Comparison of ENCODE assay signal across 8 cellular contexts in genomic region chr1:154445040-154445472, GRCh38. TPM values are rescaled to one million over a fixed set of nuclear protein-coding genes. Genes with fewer than 3 reads are reported as not detected.
DNase-seq lines count a peak whose midpoint lies in the region; ATAC-seq, FAIRE-seq and TF ChIP-seq lines count a peak whose summit lies in the region.

No MANE protein-coding gene starts in this region.

- H3K9me3 ChIP-seq in IMR-90 (ENCODE audit: control insufficient read depth, insufficient read depth, low read length) (no peaks in the 10 kb centered on the region), GM12878 (replicated peaks; ENCODE audit: control insufficient read depth, insufficient read depth, low read length) (no peaks in the 10 kb centered on the region; the same call in 1 of the 3 replicates), stomach (no peaks in the 10 kb centered on the region), hepatocyte (ENCODE audit: low read depth) (no peaks in the 10 kb centered on the region)

- CTCF ChIA-PET in IMR-90 (lab: Yijun Ruan, JAX) (no interaction called here), GM12878 (lab: Yijun Ruan, JAX) (interaction anchor here (0.5 to 3.5 kb wide), 11 partner anchors 10 to 173 kb away, joined by 3 to 19 read pairs (median 5); no protein-coding TSS in a partner anchor)

- H4K91ac ChIP-seq in IMR-90 (ENCODE audit: insufficient read depth, low read depth, low read length) = peak overlapping the region; percentile 32; the same call in 1 of the 2 replicates

- peak in 1 of 2 experiments; percentile 52; a peak in 1 of 4 replicates for TF ChIP-seq EP300 in GM12878 (IDR thresholded peaks at IDR 0.05; ENCODE audit: borderline replicate concordance in 1 of 2, control insufficient read depth in 1 of 2, low read depth in 2 of 2, low read length in 2 of 2)
- no peak for TF ChIP-seq EP300 in stomach (IDR thresholded peaks at IDR 0.05)

- H4K20me1 ChIP-seq in IMR-90 (ENCODE audit: insufficient read depth, low read length) (peaks cover 24% of the 10 kb centered on the region; the same call in 1 of the 2 replicates), GM12878 (ENCODE audit: control insufficient read depth, insufficient read depth) (no peaks in the 10 kb centered on the region; the same call in 1 of the 2 replicates), hepatocyte (ENCODE audit: insufficient read depth, poor library complexity, severe bottlenecking) (no peaks in the 10 kb centered on the region)

- BruUV-seq in IMR-90 (replicated peaks; lab: Mats Ljungman, UMichigan) (no TSS peak), GM12878 (replicated peaks; lab: Mats Ljungman, UMichigan) (no TSS peak)

- peak overlapping the region; percentile 30 for H3K18ac ChIP-seq in IMR-90 (ENCODE audit: low read depth, low read length)

- H2BK120ac ChIP-seq in IMR-90 (ENCODE audit: low read depth, low read length) = 0 out of 2 replicates have a peak overlapping the region, but pooled peaks have one; percentile 0

- RAD21 ChIA-PET in GM12878 (lab: Charles Lee; ENCODE audit: unreplicated experiment) = interaction anchor here (0.9 to 8.6 kb wide), 7 partner anchors 15 to 96 kb away, joined by 3 to 80 read pairs (median 4); no protein-coding TSS in a partner anchor

- TF ChIP-seq CTCF in IMR-90 (conservative IDR thresholded peaks at IDR 0.05; ENCODE audit: low read depth, low read length) = no peak
- no peak for TF ChIP-seq CTCF in GM12878 (IDR thresholded peaks at IDR 0.05 in 2 of 3, conservative IDR thresholded peaks at IDR 0.05 in 1 of 3; ENCODE audit: control insufficient read depth in 2 of 3, extremely low read depth in 1 of 3, insufficient read depth in 1 of 3, low read depth in 3 of 3, low read length in 3 of 3)
- no peak for TF ChIP-seq CTCF in stomach (IDR thresholded peaks at IDR 0.05)
- no peak for TF ChIP-seq CTCF in hepatocyte (IDR thresholded peaks at IDR 0.05; ENCODE audit: poor library complexity)

- ATAC-seq in IMR-90 (ENCODE audit: low read depth) = peak; percentile 64
- peak; percentile 87 for ATAC-seq in GM12878
- ATAC-seq in HG02588 (IDR thresholded peaks at IDR 0.05; ENCODE audit: unreplicated experiment) = no peak

- no peak overlapping the region for H3K23ac ChIP-seq in IMR-90 (ENCODE audit: low read depth, low read length)

- peak; percentile 32 for DNase-seq in activated naive CD4-positive, alpha-beta T cell treated with Interleukin-2 at 50 U/mL for 16 hours
- no peak for DNase-seq in activated naive CD4-positive, alpha-beta T cell (lab: John Stamatoyannopoulos, UW)
- DNase-seq in IMR-90 (peak; percentile 95), GM12878 (ENCODE audit: low read depth, low spot score) (peak; percentile 59), stomach (no peak), hepatocyte (ENCODE audit: low spot score) (no peak), NCI-H187 treated with DMSO at 0.1 percent for 48 hours (lab: John Stamatoyannopoulos, UW) (no peak)

- peak; percentile 32 for TF ChIP-seq RAD21 in IMR-90 (IDR thresholded peaks at IDR 0.05; ENCODE audit: low read length)
- no peak for TF ChIP-seq RAD21 in GM12878 (IDR thresholded peaks at IDR 0.05; ENCODE audit: insufficient read depth, low read depth, low read length)

- peaks cover 13% of the 10 kb centered on the region for H3K9me1 ChIP-seq in IMR-90 (ENCODE audit: insufficient read depth, low read length)

- no peak overlapping the region for H3K56ac ChIP-seq in IMR-90 (ENCODE audit: extremely low read depth, insufficient read depth, low read length)

- peak overlapping the region; percentile 2; the same call in 1 of the 2 replicates for H2BK20ac ChIP-seq in IMR-90 (ENCODE audit: low read depth, low read length)

- TF ChIP-seq POLR2A in IMR-90 (IDR thresholded peaks at IDR 0.05; ENCODE audit: low read depth, low read length) (no peak), GM12878 (IDR thresholded peaks at IDR 0.05; ENCODE audit: low read depth, low read length) (no peak), stomach (IDR thresholded peaks at IDR 0.05) (no peak)

- no peak overlapping the region for H3K4me3 ChIP-seq in IMR-90 (ENCODE audit: insufficient read depth, low read depth, low read length)
- H3K4me3 ChIP-seq in GM12878 = no peak overlapping the region
- H3K4me3 ChIP-seq in stomach = no peak overlapping the region
- H3K4me3 ChIP-seq in hepatocyte = no peak overlapping the region

- no peak overlapping the region for H3K9ac ChIP-seq in IMR-90 (ENCODE audit: low read depth, low read length)
- H3K9ac ChIP-seq in GM12878 (ENCODE audit: control insufficient read depth, insufficient read depth, low read length) = no peak overlapping the region

- H3K27ac ChIP-seq in IMR-90 (ENCODE audit: insufficient read depth, low read length) = peak overlapping the region; percentile 39; the same call in 1 of the 2 replicates
- no peak overlapping the region for H3K27ac ChIP-seq in GM12878 (ENCODE audit: control insufficient read depth, insufficient read depth)
- H3K27ac ChIP-seq in stomach = peak overlapping the region in 3 of 5 donors; percentile 27 to 77 (median 74)
- H3K27ac ChIP-seq in hepatocyte = no peak overlapping the region

- in situ Hi-C loops in IMR-90 (cut with MboI; ENCODE audit: low sequenced_read_pairs) (no loop called here), GM12878 (cut with MboI) (no loop called here)

- no peak overlapping the region for H4K8ac ChIP-seq in IMR-90 (ENCODE audit: low read depth in 2 of 2, low read length in 2 of 2)

- H3K4me2 ChIP-seq in IMR-90 (ENCODE audit: low read depth, low read length) (peak overlapping the region; percentile 4; the same call in 1 of the 2 replicates), GM12878 (ENCODE audit: control insufficient read depth, insufficient read depth) (no peak overlapping the region), hepatocyte (no peak overlapping the region)

- peak overlapping the region; percentile 0; the same call in 1 of the 2 replicates for H3K4ac ChIP-seq in IMR-90 (ENCODE audit: low read depth, low read length)

- H3K27me3 ChIP-seq in IMR-90 (ENCODE audit: control insufficient read depth, insufficient read depth, low read length) (peaks cover 8% of the 10 kb centered on the region), GM12878 (replicated peaks in 1 of 2; ENCODE audit: control insufficient read depth in 2 of 2, insufficient read depth in 2 of 2, low read length in 1 of 2) (no peaks in the 10 kb centered on the region), stomach (no peaks in the 10 kb centered on the region), hepatocyte (no peaks in the 10 kb centered on the region)

- POLR2A ChIA-PET in IMR-90 (lab: Charles Lee; ENCODE audit: unreplicated experiment) = no interaction called here
- POLR2A ChIA-PET in GM12878 (lab: Charles Lee) = interaction anchor here (0.7 kb wide), 1 partner anchor 1083 kb away, joined by 4 read pairs; no protein-coding TSS in a partner anchor

- intact Hi-C loops in IMR-90 (cut with micrococcal nuclease) (loop anchor here (5.0 to 10.0 kb wide), 2 partner anchors 93 to 170 kb away; partner anchors contain the start of gene HAX1), GM12878 (cut with micrococcal nuclease; ENCODE audit: unreplicated experiment) (loop anchor here (2.0 kb wide), 2 partner anchors 22 to 38 kb away; no protein-coding TSS in a partner anchor), stomach (cut with DNase I; ENCODE audit: low total_unique reads) (no loop called here)

- dilution Hi-C loops in IMR-90 (cut with HindIII; ENCODE audit: low sequenced_read_pairs, unreplicated experiment) = no loop called here

- no peak overlapping the region for H2AK5ac ChIP-seq in IMR-90 (ENCODE audit: low read depth, low read length)

- H2AFZ ChIP-seq in IMR-90 (replicated peaks; ENCODE audit: low read length, poor library complexity) = peak overlapping the region; percentile 14
- H2AFZ ChIP-seq in GM12878 (ENCODE audit: control insufficient read depth, low read depth, low read length) = no peak overlapping the region
- H2AFZ ChIP-seq in hepatocyte = no peak overlapping the region

- FAIRE-seq in GM12878 (lab: Jason Lieb, UNC) = peak; percentile 78

- H2BK5ac ChIP-seq in IMR-90 (ENCODE audit: low read depth, low read length, poor library complexity, severe bottlenecking) = peak overlapping the region; percentile 22

- SMC1A ChIA-PET in GM12878 (lab: Charles Lee; ENCODE audit: uncharacterized antibody, unreplicated experiment) = interaction anchor here (1.0 to 3.4 kb wide), 7 partner anchors 14 to 110 kb away, joined by 3 to 13 read pairs (median 4); partner anchors contain the start of gene IL6R

- no CpG with 5 or more reads among the region's 7 CpGs for WGBS in IMR-90 (ENCODE audit: extremely low coverage in 2 of 2, insufficient read length in 1 of 2), 2 experiments
- WGBS in GM12878 (ENCODE audit: insufficient coverage, insufficient replicate concordance, low lambda C conversion rate, missing lambda C conversion rate) = 1% methylated on average over 7 of the region's 7 CpGs
- whole genome bisulfite sequencing in stomach, 5 donors = 43 to 66% (median 64%) methylated on average over 5 to 7 of the region's 7 CpGs
- WGBS in hepatocyte (ENCODE audit: low lambda C conversion rate, missing lambda C conversion rate) = 58% methylated on average over 7 of the region's 7 CpGs

- H3K4me1 ChIP-seq in IMR-90 (ENCODE audit: control insufficient read depth, insufficient read depth, low read length) (peaks cover 29% of the 10 kb centered on the region), GM12878 (ENCODE audit: control insufficient read depth, insufficient read depth, low read length) (peaks cover 33% of the 10 kb centered on the region), stomach (peaks cover 0 to 56% (median 25%) of the 10 kb centered on the region in 4 donors), hepatocyte (ENCODE audit: insufficient read depth) (peaks cover 3% of the 10 kb centered on the region)

- peaks cover 27% of the 10 kb centered on the region for H3K36me3 ChIP-seq in IMR-90 (ENCODE audit: control insufficient read depth, insufficient read depth, low read length)
- no peaks in the 10 kb centered on the region for H3K36me3 ChIP-seq in GM12878 (ENCODE audit: control insufficient read depth in 2 of 2, insufficient read depth in 2 of 2, low read length in 1 of 2)
- H3K36me3 ChIP-seq in stomach = peaks cover 9 to 90% (median 70%) of the 10 kb centered on the region in 4 donors
- no peaks in the 10 kb centered on the region for H3K36me3 ChIP-seq in hepatocyte (replicated peaks; ENCODE audit: insufficient read depth, low read depth)

- H2AK9ac ChIP-seq in IMR-90 (replicated peaks; ENCODE audit: low read depth, low read length, poor library complexity) = no peak overlapping the region

- H3K79me1 ChIP-seq in IMR-90 (ENCODE audit: low read depth in 1 of 2, low read length in 2 of 2) = no peaks in the 10 kb centered on the region

- H2BK15ac ChIP-seq in IMR-90 (ENCODE audit: low read depth, low read length) = no peak overlapping the region

- H3K14ac ChIP-seq in IMR-90 (replicated peaks; ENCODE audit: low read depth, low read length) = no peak overlapping the region

- no peaks in the 10 kb centered on the region for H3K79me2 ChIP-seq in GM12878 (ENCODE audit: control insufficient read depth, insufficient read depth, low read length)
- no peaks in the 10 kb centered on the region for H3K79me2 ChIP-seq in hepatocyte

- peak overlapping the region; percentile 8; the same call in 1 of the 2 replicates for H4K5ac ChIP-seq in IMR-90 (ENCODE audit: low read depth, low read length)

- no peaks in the 10 kb centered on the region for H3K9me2 ChIP-seq in hepatocyte (replicated peaks; ENCODE audit: insufficient read depth)

RNA-seq across cellular contexts. Expression of gene IL6R, which starts 39.9 kb away (rescaled TPM):
- total RNA-seq in IMR-90 (2012; rRNA removed) (6.1 and 9.5 TPM in 2 replicates), GM12878 (2014; rRNA removed) (29.3 and 31.9 TPM in 2 replicates), GM12878 (2014; rRNA removed; fragmentation: Illumina TruSeq; extraction: Trizol) (17.4 and 18.2 TPM in 2 replicates), GM12878 (2021) (37.7 and 43.4 TPM in 2 replicates), stomach (10 to 100 TPM; 12.7 to 73.9 (median 37.4) TPM), hepatocyte (35.1 and 58.0 TPM in 2 replicates)
- polyA plus RNA-seq in IMR-90 (2012; rRNA removed) (4.7 and 5.3 TPM in 2 replicates), GM12878 (2011; rRNA removed) (4.0 and 6.1 TPM in 2 replicates), GM12878 (2014; fragmentation: Illumina TruSeq; extraction: Trizol) (21.7 and 23.9 TPM in 2 replicates), GM12878 (2014; fragmentation: Nextera tagmentation; extraction: Ambion mirVana) (1 to 10 TPM; 1.9 to 3.9 TPM), GM12878 (2014; rRNA removed) (34.0 and 45.3 TPM in 2 replicates), GM12878 (2016; fragmentation: Nextera tagmentation; extraction: Ambion mirVana) (10 to 100 TPM; 16.5 to 16.8 TPM), stomach (1 to 10 TPM; 1.9 to 4.1 (median 4.0) TPM), hepatocyte (38.5 and 39.2 TPM in 2 replicates)
- 5.7 and 6.2 TPM in 2 replicates for polyA plus RNA-seq in IMR-90 (2012; cell fraction: cytosol; rRNA removed)
- polyA plus RNA-seq in IMR-90 (2012; cell fraction: nucleus; rRNA removed; ENCODE audit: low replicate concordance) = 4.5 and 5.6 TPM in 2 replicates
- 50.9 and 61.1 TPM in 2 replicates for total RNA-seq in GM12878 (2013; cell fraction: nucleolus; rRNA removed)
- polyA plus RNA-seq in GM12878 (2011; ENCODE audit: low read depth) = 3.2 TPM
- polyA plus RNA-seq in GM12878 (2011; cell fraction: cytosol; rRNA removed) = 10.7 and 11.6 TPM in 2 replicates
- polyA plus RNA-seq in GM12878 (2011; cell fraction: nucleus; rRNA removed) = 4.5 and 6.2 TPM in 2 replicates
- polyA plus RNA-seq in GM12878 (2012) = 2.8 and 4.3 TPM in 2 replicates
- 10.0 and 12.5 TPM in 2 replicates for polyA minus RNA-seq in GM12878 (2011; rRNA and poly(A)+ RNA removed)
- polyA minus RNA-seq in GM12878 (2011; cell fraction: cytosol; rRNA and poly(A)+ RNA removed) = 5.1 and 6.0 TPM in 2 replicates
- polyA minus RNA-seq in GM12878 (2011; cell fraction: nucleus; rRNA and poly(A)+ RNA removed) = 5.5 and 8.9 TPM in 2 replicates

RNA-seq across cellular contexts. Expression of gene TDRD10, which starts 57.0 kb away (rescaled TPM):
- not detected in 2 replicates for total RNA-seq in IMR-90 (2012; rRNA removed)
- polyA plus RNA-seq in IMR-90 (2012; rRNA removed) = not detected in 2 replicates
- not detected in 2 replicates for polyA plus RNA-seq in IMR-90 (2012; cell fraction: cytosol; rRNA removed)
- polyA plus RNA-seq in IMR-90 (2012; cell fraction: nucleus; rRNA removed; ENCODE audit: low replicate concordance) = not detected in 2 replicates
- total RNA-seq in GM12878 (2013; cell fraction: nucleolus; rRNA removed) = 0.31 and 1.0 TPM in 2 replicates
- total RNA-seq in GM12878 (2014; rRNA removed) = 0.05 TPM in 1 of 2 replicates, not detected in the other
- not detected in 2 replicates for total RNA-seq in GM12878 (2014; rRNA removed; fragmentation: Illumina TruSeq; extraction: Trizol)
- total RNA-seq in GM12878 (2021) = not detected in 2 replicates
- not detected for polyA plus RNA-seq in GM12878 (2011; ENCODE audit: low read depth)
- polyA plus RNA-seq in GM12878 (2011; rRNA removed) = not detected in 2 replicates
- not detected in 2 replicates for polyA plus RNA-seq in GM12878 (2011; cell fraction: cytosol; rRNA removed)
- 0.07 TPM in 1 of 2 replicates, not detected in the other for polyA plus RNA-seq in GM12878 (2011; cell fraction: nucleus; rRNA removed)
- polyA plus RNA-seq in GM12878 (2012) = 0.10 TPM in 1 of 2 replicates, not detected in the other
- not detected in 2 replicates for polyA plus RNA-seq in GM12878 (2014; fragmentation: Illumina TruSeq; extraction: Trizol)
- polyA plus RNA-seq in GM12878 (2014; fragmentation: Nextera tagmentation; extraction: Ambion mirVana) = not detected
- polyA plus RNA-seq in GM12878 (2014; rRNA removed) = not detected in 2 replicates
- not detected for polyA plus RNA-seq in GM12878 (2016; fragmentation: Nextera tagmentation; extraction: Ambion mirVana)
- not detected in 2 replicates for polyA minus RNA-seq in GM12878 (2011; rRNA and poly(A)+ RNA removed)
- not detected in 2 replicates for polyA minus RNA-seq in GM12878 (2011; cell fraction: cytosol; rRNA and poly(A)+ RNA removed)
- not detected in 2 replicates for polyA minus RNA-seq in GM12878 (2011; cell fraction: nucleus; rRNA and poly(A)+ RNA removed)
- total RNA-seq in stomach = 1 to 10 TPM in 2 of 5 donors, under 1 TPM in 1, not detected in 2; 0.18 to 1.7 (median 1.0) TPM
- polyA plus RNA-seq in stomach = 1 to 10 TPM in 2 of 3 donors, under 1 TPM in 1; 0.81 to 4.1 (median 2.4) TPM
- 0.20 TPM in 1 of 2 replicates, not detected in the other for total RNA-seq in hepatocyte
- polyA plus RNA-seq in hepatocyte = 0.09 TPM in 1 of 2 replicates, not detected in the other

RNA-seq across cellular contexts. Expression of gene SHE, which starts 57.2 kb away (rescaled TPM):
- total RNA-seq in IMR-90 (2012; rRNA removed) (not detected in 2 replicates), GM12878 (2014; rRNA removed) (under 0.01 and 0.05 TPM in 2 replicates), GM12878 (2014; rRNA removed; fragmentation: Illumina TruSeq; extraction: Trizol) (0.04 and 0.05 TPM in 2 replicates), GM12878 (2021) (0.05 TPM in 2 replicates), stomach (10 to 100 TPM in 2 of 5 donors, 1 to 10 TPM in 2, under 1 TPM in 1; 0.87 to 13.8 (median 4.9) TPM), hepatocyte (0.32 and 0.60 TPM in 2 replicates)
- polyA plus RNA-seq in IMR-90 (2012; rRNA removed) (not detected in 2 replicates), GM12878 (2011; rRNA removed) (not detected in 2 replicates), GM12878 (2014; fragmentation: Illumina TruSeq; extraction: Trizol) (0.03 TPM in 1 of 2 replicates, not detected in the other), GM12878 (2014; fragmentation: Nextera tagmentation; extraction: Ambion mirVana) (under 1 TPM; 0.02 TPM), GM12878 (2014; rRNA removed) (0.03 and 0.04 TPM in 2 replicates), GM12878 (2016; fragmentation: Nextera tagmentation; extraction: Ambion mirVana) (not detected), stomach (1 to 10 TPM; 2.9 to 5.2 (median 4.0) TPM), hepatocyte (0.41 TPM in 1 of 2 replicates, not detected in the other)
- not detected in 2 replicates for polyA plus RNA-seq in IMR-90 (2012; cell fraction: cytosol; rRNA removed)
- not detected in 2 replicates for polyA plus RNA-seq in IMR-90 (2012; cell fraction: nucleus; rRNA removed; ENCODE audit: low replicate concordance)
- 1.9 and 2.2 TPM in 2 replicates for total RNA-seq in GM12878 (2013; cell fraction: nucleolus; rRNA removed)
- 0.05 TPM for polyA plus RNA-seq in GM12878 (2011; ENCODE audit: low read depth)
- polyA plus RNA-seq in GM12878 (2011; cell fraction: cytosol; rRNA removed) = under 0.01 TPM in 1 of 2 replicates, not detected in the other
- not detected in 2 replicates for polyA plus RNA-seq in GM12878 (2011; cell fraction: nucleus; rRNA removed)
- 0.05 and 0.08 TPM in 2 replicates for polyA plus RNA-seq in GM12878 (2012)
- polyA minus RNA-seq in GM12878 (2011; rRNA and poly(A)+ RNA removed) = not detected in 2 replicates
- not detected in 2 replicates for polyA minus RNA-seq in GM12878 (2011; cell fraction: cytosol; rRNA and poly(A)+ RNA removed)
- polyA minus RNA-seq in GM12878 (2011; cell fraction: nucleus; rRNA and poly(A)+ RNA removed) = not detected in 2 replicates

Comparison
In these comparisons a context has a peak if more than half of its experiments do, and no peak if none do; other contexts are left out.
1. DNase-seq: peak in activated naive CD4-positive, alpha-beta T cell treated with Interleukin-2 at 50 U/mL for 16 hours (single experiment), IMR-90 (single experiment) and GM12878 (single experiment); none in activated naive CD4-positive, alpha-beta T cell (0 of 4), stomach (single experiment), hepatocyte (single experiment) and NCI-H187 treated with DMSO at 0.1 percent for 48 hours (single experiment).
2. H3K27ac ChIP-seq: peak in IMR-90 (single experiment) and stomach (3 of 5); none in GM12878 (single experiment) and hepatocyte (single experiment).